Comparison of ENCODE assay signal across 1 cellular context in genomic region chr11:723120-723883, GRCh38.
TF ChIP-seq lines count a peak whose summit lies in the region.

No MANE protein-coding gene starts in this region.

TF ChIP-seq in HepG2, 621 proteins besides CTCF, POLR2A, EP300 and RAD21:
- TF ChIP-seq CAMTA2 (CRISPR knock-in tag; IDR thresholded peaks at IDR 0.05; ENCODE audit: borderline replicate concordance) (no peak), PPARG (CRISPR knock-in tag; conservative IDR thresholded peaks at IDR 0.05) (0 out of 2 replicates have a peak, but pooled peaks have one; percentile 11), STAG1 (CRISPR knock-in tag; IDR thresholded peaks at IDR 0.05) (peak; percentile 77), ZSCAN5A (CRISPR knock-in tag; IDR thresholded peaks at IDR 0.05; ENCODE audit: borderline replicate concordance) (no peak), RNF2 (conservative IDR thresholded peaks at IDR 0.05; ENCODE audit: low read depth) (no peak), JUND (CRISPR knock-in tag; IDR thresholded peaks at IDR 0.05) (no peak), PATZ1 (CRISPR knock-in tag; IDR thresholded peaks at IDR 0.05) (peak; percentile 42; the same call in 1 of the 2 replicates), SMC3 (IDR thresholded peaks at IDR 0.05; ENCODE audit: low read length) (peak; percentile 80)
TF ChIP-seq in HepG2: peak in this region for 4.
